ENCODE assay signal across 8 cellular contexts in the genomic region with DNA sequence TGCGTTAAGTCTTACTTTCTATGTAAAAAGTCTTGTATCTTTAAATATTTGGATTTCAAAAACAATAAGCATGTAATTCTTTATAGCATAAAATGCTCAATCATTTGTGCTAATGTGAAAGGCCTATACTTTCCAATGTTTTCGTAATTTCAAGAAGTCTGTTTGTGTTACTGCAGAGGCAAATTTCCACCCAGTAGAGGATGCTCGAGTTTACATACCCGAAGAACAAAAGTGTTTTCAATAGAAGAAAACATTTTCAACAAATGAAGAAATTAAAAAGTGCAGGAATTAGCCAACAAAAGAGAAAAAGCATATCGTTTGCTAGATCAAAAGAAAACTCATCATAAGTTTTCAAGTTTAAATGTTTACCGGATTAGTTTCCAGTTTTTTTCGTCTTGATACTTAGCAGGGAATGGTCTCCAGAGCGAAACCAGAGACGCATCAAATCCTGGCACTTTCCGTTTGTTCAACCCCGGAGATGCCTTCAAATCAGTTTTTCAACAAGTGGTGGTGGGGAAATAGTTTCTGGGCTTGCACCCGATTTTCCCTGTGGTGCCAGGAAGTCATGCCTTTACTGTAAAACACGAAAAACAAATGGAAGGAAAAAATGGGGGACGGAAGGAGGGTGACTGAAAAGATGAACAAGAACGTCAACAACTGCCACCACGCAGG. TPM values are rescaled to one million over a fixed set of nuclear protein-coding genes. Genes with fewer than 3 reads are reported as not detected.
DNase-seq lines count a peak whose midpoint lies in the region; ATAC-seq and TF ChIP-seq lines count a peak whose summit lies in the region.

No MANE protein-coding gene starts in this region.

- peak; percentile 48 for TF ChIP-seq CTCF in RWPE2 (IDR thresholded peaks at IDR 0.05; ENCODE audit: poor library complexity, severe bottlenecking)
- TF ChIP-seq CTCF in osteoblast (IDR thresholded peaks at IDR 0.05; ENCODE audit: extremely low read depth, low read depth, low read length) = peak; percentile 17

- peak overlapping the region; percentile 91 for H3K4me2 ChIP-seq in osteoblast (ENCODE audit: insufficient read depth, low read length)

- H3K27me3 ChIP-seq in RWPE2 (ENCODE audit: insufficient read depth, poor library complexity, severe bottlenecking) (no peaks in the 10 kb centered on the region), osteoblast (ENCODE audit: insufficient read depth, low read length) (no peaks in the 10 kb centered on the region)

- H3K27me3 Mint-ChIP-seq in activated CD4-positive, alpha-beta T cell treated with anti-CD3 and anti-CD28 coated beads, Interleukin-2, amount 10 ng/mL, durations not matched to agents 24 days and 14 days = no peaks in the 10 kb centered on the region

- H3K4me3 ChIP-seq in RWPE2 (ENCODE audit: severe bottlenecking) (peak overlapping the region; percentile 96), osteoblast (ENCODE audit: insufficient read depth, low read length) (peak overlapping the region; percentile 94)

- peaks cover 43% of the 10 kb centered on the region for H3K4me1 Mint-ChIP-seq in activated CD4-positive, alpha-beta T cell treated with anti-CD3 and anti-CD28 coated beads, Interleukin-2, amount 10 ng/mL, durations not matched to agents 24 days and 14 days

- peaks cover 36% of the 10 kb centered on the region for H3K36me3 ChIP-seq in RWPE2 (ENCODE audit: low read depth)
- peaks cover 18% of the 10 kb centered on the region for H3K36me3 ChIP-seq in osteoblast (ENCODE audit: insufficient read depth, low read length)

- no peak for ATAC-seq in RWPE2 (ENCODE audit: low read depth)
- ATAC-seq in left colon = no peak
- ATAC-seq in GM21381 (IDR thresholded peaks at IDR 0.05; ENCODE audit: unreplicated experiment) = no peak
- no peak for ATAC-seq in GM21723 (IDR thresholded peaks at IDR 0.05; ENCODE audit: unreplicated experiment)

- H3K4me1 ChIP-seq in RWPE2 (ENCODE audit: insufficient read depth, poor library complexity, severe bottlenecking) (peaks cover 10% of the 10 kb centered on the region), osteoblast (ENCODE audit: insufficient read depth, low read length) (peaks cover 27% of the 10 kb centered on the region)

- peaks cover 64% of the 10 kb centered on the region for H3K79me2 ChIP-seq in osteoblast (ENCODE audit: insufficient read depth, low read length)

- no peak for DNase-seq in activated CD4-positive, alpha-beta T cell treated with anti-CD3 and anti-CD28 coated beads, Interleukin-2, amount 10 ng/mL, durations not matched to agents 24 days and 14 days
- DNase-seq in activated CD4-positive, alpha-beta T cell treated with anti-CD3 and anti-CD28 coated beads for 48 hours = no peak
- DNase-seq in RWPE2 (ENCODE audit: low spot score) (no peak), epithelial cell of prostate (ENCODE audit: low read depth, low spot score) (no peak), osteoblast (ENCODE audit: insufficient read length, low spot score, missing footprints) (peak; percentile 50), left colon (no peak)

- no peaks in the 10 kb centered on the region for H3K9me3 Mint-ChIP-seq in activated CD4-positive, alpha-beta T cell treated with anti-CD3 and anti-CD28 coated beads, Interleukin-2, amount 10 ng/mL, durations not matched to agents 24 days and 14 days

- peaks cover 28% of the 10 kb centered on the region for H4K20me1 ChIP-seq in osteoblast (ENCODE audit: insufficient read depth, low read length)

- intact Hi-C loops in activated CD4-positive, alpha-beta T cell treated with anti-CD3 and anti-CD28 coated beads, Interleukin-2, amount 10 ng/mL, durations not matched to agents 24 days and 14 days (cut with micrococcal nuclease) = loop anchor here (2.0 to 5.0 kb wide), 3 partner anchors 35 to 831 kb away; a partner anchor contains a TSS
- intact Hi-C loops in left colon (cut with DNase I, micrococcal nuclease) = no loop called here

- peak overlapping the region; percentile 100 for H3K4me3 Mint-ChIP-seq in activated CD4-positive, alpha-beta T cell treated with anti-CD3 and anti-CD28 coated beads, Interleukin-2, amount 10 ng/mL, durations not matched to agents 24 days and 14 days

- H3K9me3 ChIP-seq in RWPE2 (ENCODE audit: severe bottlenecking) (no peaks in the 10 kb centered on the region), osteoblast (ENCODE audit: low read depth, low read length) (no peaks in the 10 kb centered on the region)

- H3K36me3 Mint-ChIP-seq in activated CD4-positive, alpha-beta T cell treated with anti-CD3 and anti-CD28 coated beads, Interleukin-2, amount 10 ng/mL, durations not matched to agents 24 days and 14 days (ENCODE audit: low read depth) = peaks cover 36% of the 10 kb centered on the region

- H3K27ac ChIP-seq in RWPE2 (ENCODE audit: poor library complexity, severe bottlenecking) (peak overlapping the region; percentile 74), epithelial cell of prostate (peak overlapping the region; percentile 90), osteoblast (ENCODE audit: low read depth, low read length) (peak overlapping the region; percentile 70)

- H2AFZ ChIP-seq in osteoblast (ENCODE audit: low read length) = peak overlapping the region; percentile 85

- H3K27ac Mint-ChIP-seq in activated CD4-positive, alpha-beta T cell treated with anti-CD3 and anti-CD28 coated beads, Interleukin-2, amount 10 ng/mL, durations not matched to agents 24 days and 14 days = peak overlapping the region; percentile 97

RNA-seq across cellular contexts. Expression of a gene that starts 1.0 kb away (rescaled TPM):
- total RNA-seq in activated CD4-positive, alpha-beta T cell treated with anti-CD3 and anti-CD28 coated beads, Interleukin-2, amount 10 ng/mL, durations not matched to agents 24 days and 14 days = 85.9 and 87.2 TPM in 2 replicates
- total RNA-seq in osteoblast (107 and 111 TPM in 2 replicates), left colon (10 to 100 TPM; 46.0 to 49.9 TPM)

RNA-seq across cellular contexts. Expression of a gene that starts 1.3 kb away (rescaled TPM):
- 18.1 and 18.7 TPM in 2 replicates for total RNA-seq in activated CD4-positive, alpha-beta T cell treated with anti-CD3 and anti-CD28 coated beads, Interleukin-2, amount 10 ng/mL, durations not matched to agents 24 days and 14 days
- total RNA-seq in osteoblast (21.8 and 23.2 TPM in 2 replicates), left colon (10 to 100 TPM; 14.3 to 17.6 TPM)
